Comparison of ENCODE assay signal across 1 cellular context in genomic region chr17:49224997-49225337, GRCh38.
A peak's percentile ranks its signal among the peaks of the same experiment; 100 is the strongest.
TF ChIP-seq lines count a peak whose summit lies in the region.

No MANE protein-coding gene starts in this region.

TF ChIP-seq in H1, 55 proteins besides CTCF, POLR2A, EP300 and RAD21:
- TF ChIP-seq YY1 (IDR thresholded peaks at IDR 0.05; ENCODE audit: low read depth, low read length) (0 out of 2 replicates have a peak, but pooled peaks have one; percentile 36), TCF12 (IDR thresholded peaks at IDR 0.05; ENCODE audit: low read depth, low read length) (no peak)
- TF ChIP-seq, protein P1, sequence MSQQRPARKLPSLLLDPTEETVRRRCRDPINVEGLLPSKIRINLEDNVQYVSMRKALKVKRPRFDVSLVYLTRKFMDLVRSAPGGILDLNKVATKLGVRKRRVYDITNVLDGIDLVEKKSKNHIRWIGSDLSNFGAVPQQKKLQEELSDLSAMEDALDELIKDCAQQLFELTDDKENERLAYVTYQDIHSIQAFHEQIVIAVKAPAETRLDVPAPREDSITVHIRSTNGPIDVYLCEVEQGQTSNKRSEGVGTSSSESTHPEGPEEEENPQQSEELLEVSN (IDR thresholded peaks at IDR 0.05), result no peak
